In the genomic region with DNA sequence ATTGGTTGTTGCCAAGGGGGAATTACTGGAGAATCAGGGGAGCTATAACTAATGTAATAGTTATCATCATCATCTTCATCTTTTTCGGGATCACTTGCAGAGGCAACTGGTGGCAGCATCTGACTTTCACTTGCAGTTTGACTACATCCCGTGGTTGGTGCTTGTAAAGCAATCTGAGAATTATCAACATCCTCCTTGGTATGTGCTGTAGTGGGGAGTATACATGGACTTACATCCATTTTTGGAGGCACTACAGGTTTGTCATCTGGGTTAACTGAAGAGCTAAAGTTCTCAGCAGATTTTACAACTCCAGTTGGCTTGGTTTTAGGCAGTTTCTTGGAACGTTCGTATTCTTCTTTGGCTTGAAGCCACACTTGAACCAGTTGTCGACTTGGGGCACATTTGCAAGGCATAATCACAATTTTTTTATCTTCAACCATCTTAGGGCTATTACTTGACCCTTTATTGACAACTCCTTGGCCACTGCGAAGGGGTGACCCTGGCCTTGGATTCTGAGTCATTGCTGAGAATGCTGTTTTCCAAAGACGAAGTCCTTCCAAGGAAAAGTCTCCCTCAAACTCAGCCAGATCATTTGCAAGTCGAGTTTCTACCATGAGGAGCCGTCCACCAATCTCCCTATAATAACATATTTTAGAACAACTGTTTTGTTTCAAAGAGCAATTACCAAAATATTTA, we compare ENCODE assay signal across 19 cellular contexts.
DNase-seq lines count a peak whose midpoint lies in the region; ATAC-seq and TF ChIP-seq lines count a peak whose summit lies in the region.
"Had no signal": no experiment of that assay in that cellular context is flagged by ENCODE, and none has a peak within 500 bp of the region (broad histone marks: within the 10 kb centered on the region; RNA-seq: fewer than 3 reads in every experiment).

No MANE protein-coding gene starts in this region.

- DNase-seq in OCI-LY7 (ENCODE audit: low spot score) (no peak), mesenchymal stem cell (no peak), NCI-H1048 (lab: John Stamatoyannopoulos, UW) (no peak), DMS 273 (lab: John Stamatoyannopoulos, UW; ENCODE audit: unreplicated experiment) (no peak), NAMALWA (ENCODE audit: low spot score) (no peak)
- DNase-seq in naive thymus-derived CD8-positive, alpha-beta T cell: no peak
- DNase-seq: activated CD4-positive, CD25-positive, alpha-beta regulatory T cell; body of pancreas; C1 segment of cervical spinal cord; DMS79 treated with DMSO at 0.1 percent for 48 hours; NCI-H1930; NCI-H524 treated with DMSO at 0.1 percent for 48 hours; Peyer's patch; stimulated activated CD4-positive, alpha-beta T cell treated with anti-CD3 and anti-CD28 coated beads, Interleukin-2, amount 100 ng/mL, for 24 hours; upper lobe of right lung had no signal

- TSS peak; percentile 23 for BruUV-seq in OCI-LY7 (replicated peaks; lab: Mats Ljungman, UMichigan)

- H3K79me1 ChIP-seq in mesenchymal stem cell (replicated peaks; ENCODE audit: low read length, poor library complexity, severe bottlenecking): peaks cover 3% of the 10 kb centered on the region

- H4K91ac ChIP-seq in mesenchymal stem cell (ENCODE audit: low read length): no peak overlapping the region

- TF ChIP-seq CTCF in OCI-LY7 (conservative IDR thresholded peaks at IDR 0.05; ENCODE audit: low read length): no peak

- H3K9me3 ChIP-seq in OCI-LY7 (ENCODE audit: low read length) (no peaks in the 10 kb centered on the region), mesenchymal stem cell (ENCODE audit: control insufficient read depth, low read length) (no peaks in the 10 kb centered on the region)
- H3K9me3 ChIP-seq: body of pancreas, Peyer's patch, right atrium auricular region, upper lobe of right lung had no signal

- ATAC-seq in GM18867 (IDR thresholded peaks at IDR 0.05; ENCODE audit: unreplicated experiment) (peak; percentile 69), GM21723 (IDR thresholded peaks at IDR 0.05; ENCODE audit: unreplicated experiment) (peak; percentile 80)
- ATAC-seq in naive thymus-derived CD8-positive, alpha-beta T cell: no peak
- ATAC-seq: body of pancreas, upper lobe of right lung had no signal

- no peaks in the 10 kb centered on the region for H3K27me3 ChIP-seq in mesenchymal stem cell (ENCODE audit: control insufficient read depth in 1 of 2, insufficient read depth in 1 of 2, low read length in 2 of 2)
- H3K27me3 ChIP-seq: body of pancreas, neural progenitor cell, Peyer's patch, right atrium auricular region, upper lobe of right lung had no signal

- H3K4me2 ChIP-seq in OCI-LY7 (ENCODE audit: low read length): no peak overlapping the region
- no peak overlapping the region for H3K4me2 ChIP-seq in mesenchymal stem cell (ENCODE audit: low read length, poor library complexity, severe bottlenecking)
- H3K4me2 ChIP-seq: neural progenitor cell had no signal

- no peak overlapping the region for H2BK12ac ChIP-seq in mesenchymal stem cell (ENCODE audit: low read length in 2 of 2)

- no peaks in the 10 kb centered on the region for H4K20me1 ChIP-seq in OCI-LY7 (ENCODE audit: insufficient read depth, low read length)

- H3K4me3 ChIP-seq in OCI-LY7 (ENCODE audit: low read depth, low read length, poor library complexity, severe bottlenecking) (no peak overlapping the region), mesenchymal stem cell (ENCODE audit: insufficient read depth in 1 of 2, low read depth in 1 of 2, low read length in 2 of 2) (no peak overlapping the region)
- H3K4me3 ChIP-seq: body of pancreas, neural progenitor cell, Peyer's patch, right atrium auricular region, upper lobe of right lung had no signal

- CTCF ChIA-PET in OCI-LY7 (lab: Charles Lee; ENCODE audit: unreplicated experiment): interaction anchor here (0.6 kb wide), 1 partner anchor 328 kb away, joined by 3 read pairs; no protein-coding TSS in a partner anchor

- intact Hi-C loops in OCI-LY7 (cut with micrococcal nuclease; ENCODE audit: unreplicated experiment): no loop called here

- H3K14ac ChIP-seq in mesenchymal stem cell (ENCODE audit: low read length in 2 of 2): no peak overlapping the region

- no peak overlapping the region for H3K18ac ChIP-seq in mesenchymal stem cell (ENCODE audit: low read depth in 1 of 2, low read length in 2 of 2)

- no peak overlapping the region for H3K4me3 Mint-ChIP-seq in naive thymus-derived CD8-positive, alpha-beta T cell
- H3K4me3 Mint-ChIP-seq: neural progenitor cell had no signal

- no peak overlapping the region for H3K23ac ChIP-seq in mesenchymal stem cell (ENCODE audit: low read length in 2 of 2)

- H3K9ac ChIP-seq in mesenchymal stem cell (ENCODE audit: low read length): peak overlapping the region; percentile 14
- H3K9ac ChIP-seq: neural progenitor cell had no signal

- no peak overlapping the region for H3K27ac ChIP-seq in OCI-LY7 (ENCODE audit: low read depth, low read length, poor library complexity, severe bottlenecking)
- no peak overlapping the region for H3K27ac ChIP-seq in mesenchymal stem cell (ENCODE audit: low read length, poor library complexity, severe bottlenecking)
- H3K27ac ChIP-seq: body of pancreas, neural progenitor cell, Peyer's patch, right atrium auricular region, upper lobe of right lung had no signal

- POLR2A ChIA-PET in OCI-LY7 (lab: Charles Lee): interaction anchor here (0.7 kb wide), 1 partner anchor 10 kb away, joined by 3 read pairs; no protein-coding TSS in a partner anchor
- POLR2A ChIA-PET in naive thymus-derived CD8-positive, alpha-beta T cell (lab: Charles Lee): no interaction called here

- no peaks in the 10 kb centered on the region for H3K79me2 ChIP-seq in OCI-LY7 (ENCODE audit: insufficient read depth, low read depth, low read length)

- no peak overlapping the region for H3K27ac Mint-ChIP-seq in naive thymus-derived CD8-positive, alpha-beta T cell
- H3K27ac Mint-ChIP-seq: neural progenitor cell had no signal

- peaks cover 61% of the 10 kb centered on the region for H3K36me3 ChIP-seq in OCI-LY7 (ENCODE audit: insufficient read depth, low read length)
- H3K36me3 ChIP-seq in mesenchymal stem cell (ENCODE audit: control insufficient read depth in 1 of 2, insufficient read depth in 2 of 2, low read depth in 1 of 2, low read length in 2 of 2): peaks cover 0 to 95% of the 10 kb centered on the region in 2 experiments

- peaks cover 0 to 3% (median under 1%) of the 10 kb centered on the region in 4 donors for H3K4me1 Mint-ChIP-seq in naive thymus-derived CD8-positive, alpha-beta T cell
- H3K4me1 Mint-ChIP-seq: neural progenitor cell had no signal

- H3K4me1 ChIP-seq in OCI-LY7 (ENCODE audit: insufficient read depth, low read length, poor library complexity, severe bottlenecking) (no peaks in the 10 kb centered on the region), mesenchymal stem cell (ENCODE audit: control insufficient read depth, insufficient read depth, low read depth, low read length) (no peaks in the 10 kb centered on the region)
- H3K4me1 ChIP-seq: body of pancreas, neural progenitor cell, Peyer's patch, right atrium auricular region, upper lobe of right lung had no signal

- H4K8ac ChIP-seq in mesenchymal stem cell (ENCODE audit: low read length): no peak overlapping the region

- H3K9me2 ChIP-seq in OCI-LY7 (ENCODE audit: insufficient read depth, low read length): no peaks in the 10 kb centered on the region

- H2BK5ac ChIP-seq in mesenchymal stem cell (ENCODE audit: low read depth, low read length, poor library complexity, severe bottlenecking): no peak overlapping the region

- H2BK15ac ChIP-seq in mesenchymal stem cell (ENCODE audit: low read depth, poor library complexity, severe bottlenecking): no peak overlapping the region

- WGBS in mesenchymal stem cell: 98% methylated on average over 9 of the region's 9 CpGs

- no peak overlapping the region for H2AK5ac ChIP-seq in mesenchymal stem cell (ENCODE audit: low read length, severe bottlenecking)

- H3K27me3 Mint-ChIP-seq in naive thymus-derived CD8-positive, alpha-beta T cell: no peaks in the 10 kb centered on the region

- H2BK120ac ChIP-seq in mesenchymal stem cell (ENCODE audit: low read depth, low read length): no peak overlapping the region

- no peak overlapping the region for H3K4ac ChIP-seq in mesenchymal stem cell (ENCODE audit: low read depth in 1 of 2, low read length in 2 of 2)

- H3K9me3 Mint-ChIP-seq in naive thymus-derived CD8-positive, alpha-beta T cell: no peaks in the 10 kb centered on the region
- H3K9me3 Mint-ChIP-seq: neural progenitor cell had no signal

- H3K36me3 Mint-ChIP-seq in naive thymus-derived CD8-positive, alpha-beta T cell: peaks cover 0 to 43% (median 33%) of the 10 kb centered on the region in 3 donors

- H2AFZ ChIP-seq in OCI-LY7 (ENCODE audit: low read length) (no peak overlapping the region), mesenchymal stem cell (ENCODE audit: low read depth, low read length) (no peak overlapping the region)
- H2AFZ ChIP-seq: neural progenitor cell had no signal

Comparison
In these comparisons a context has a peak if more than half of its experiments do, and no peak if none do; other contexts are left out.
1. ATAC-seq: peak in GM18867 (single experiment) and GM21723 (single experiment); none in naive thymus-derived CD8-positive, alpha-beta T cell (0 of 2).